8 cellular contexts compared by ENCODE assay signal in the genomic region with DNA sequence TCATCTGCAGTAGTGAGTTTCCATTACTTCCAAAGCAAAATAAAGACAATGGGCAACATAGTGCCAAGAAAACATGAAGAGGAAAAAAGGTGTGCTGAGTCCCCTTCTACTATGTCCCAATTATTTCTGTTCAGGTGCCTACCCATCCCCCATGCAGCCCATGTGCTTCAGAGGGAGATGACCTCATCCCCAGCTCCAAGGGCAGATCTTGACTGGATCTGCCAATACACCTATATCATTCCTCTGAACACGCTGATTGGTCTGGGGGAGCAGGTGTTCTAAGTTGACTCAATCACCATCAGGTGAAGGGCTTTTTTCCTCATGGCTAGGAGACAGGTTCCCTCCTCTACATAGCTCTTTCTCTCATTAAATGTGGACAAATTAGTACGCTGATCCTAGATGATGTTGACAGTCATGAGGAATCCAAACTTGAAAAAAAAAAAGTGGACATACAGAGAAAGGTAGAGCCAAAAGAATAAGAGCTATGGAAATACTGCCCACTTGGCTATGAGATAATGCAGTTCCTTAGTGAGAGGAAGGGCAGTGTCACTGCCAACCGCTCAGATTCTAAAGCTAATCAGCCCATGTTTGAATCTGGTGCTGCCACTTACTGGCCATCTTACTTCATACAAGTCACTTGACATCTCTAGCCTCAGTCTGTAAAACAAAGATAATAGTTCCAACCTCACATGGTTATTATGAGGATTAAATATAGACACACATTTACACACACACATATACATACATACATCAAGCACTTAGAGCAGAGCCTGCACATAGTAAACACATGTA. TPM values are rescaled to one million over a fixed set of nuclear protein-coding genes. Genes with fewer than 3 reads are reported as not detected.
DNase-seq lines count a peak whose midpoint lies in the region; ATAC-seq and TF ChIP-seq lines count a peak whose summit lies in the region.

No MANE protein-coding gene starts in this region.

- intact Hi-C loops in lower lobe of right lung (cut with DNase I): no loop called here

- H3K4me3 ChIP-seq in lower lobe of right lung: no peak overlapping the region

- peaks cover 4% of the 10 kb centered on the region for H3K36me3 ChIP-seq in lower lobe of right lung

- no peaks in the 10 kb centered on the region for H3K4me1 ChIP-seq in lower lobe of right lung

- DNase-seq in DMS153 treated with DMSO at 0.1 percent for 48 hours (lab: John Stamatoyannopoulos, UW; ENCODE audit: unreplicated experiment): peak; percentile 10
- DNase-seq in NCI-H2107 (lab: John Stamatoyannopoulos, UW): peak; percentile 2
- peak; percentile 21 for DNase-seq in cerebellar cortex (ENCODE audit: low spot score)
- no peak for DNase-seq in lower lobe of right lung
- DNase-seq in DMS114 treated with DMSO at 0.1 percent for 48 hours (lab: John Stamatoyannopoulos, UW; ENCODE audit: unreplicated experiment): no peak

- H3K27me3 ChIP-seq in lower lobe of right lung (ENCODE audit: low read depth): no peaks in the 10 kb centered on the region

- no peak overlapping the region for H3K27ac ChIP-seq in lower lobe of right lung

- H3K9me3 ChIP-seq in lower lobe of right lung: no peaks in the 10 kb centered on the region

- peak; percentile 23 for TF ChIP-seq CTCF in lower lobe of right lung (IDR thresholded peaks at IDR 0.05)

- ATAC-seq in lower lobe of right lung (no peak), GM21367 (IDR thresholded peaks at IDR 0.05; ENCODE audit: unreplicated experiment) (no peak), HG03378 (IDR thresholded peaks at IDR 0.05; ENCODE audit: unreplicated experiment) (no peak), HG03565 (IDR thresholded peaks at IDR 0.05; ENCODE audit: unreplicated experiment) (no peak)

RNA-seq across cellular contexts. Expression of a gene that starts 23.1 kb away (rescaled TPM):
- 10.2 TPM for total RNA-seq in lower lobe of right lung

Comparison
In these comparisons a context has a peak if more than half of its experiments do, and no peak if none do; other contexts are left out.
1. DNase-seq: peak in DMS153 treated with DMSO at 0.1 percent for 48 hours (single experiment), NCI-H2107 (single experiment) and cerebellar cortex (single experiment); none in lower lobe of right lung (single experiment) and DMS114 treated with DMSO at 0.1 percent for 48 hours (single experiment).